Comparison of ENCODE assay signal across 8 cellular contexts in genomic region chr20:62063981-62064787, GRCh38. TPM values are rescaled to one million over a fixed set of nuclear protein-coding genes. Genes with fewer than 3 reads are reported as not detected.
DNase-seq lines count a peak whose midpoint lies in the region; ATAC-seq lines count a peak whose summit lies in the region.

No MANE protein-coding gene starts in this region.

- H3K27ac Mint-ChIP-seq in activated naive CD8-positive, alpha-beta T cell treated with anti-CD3 and anti-CD28 coated beads, Interleukin-2, amount 10 ng/mL, durations not matched to agents 7 days and 5 days, result peak overlapping the region; percentile 48
- peak overlapping the region; percentile 34 for H3K27ac Mint-ChIP-seq in stimulated activated effector memory CD8-positive, alpha-beta T cell treated with anti-CD3 and anti-CD28 coated beads, Interleukin-12 subunit alpha, Interleukin-12 subunit beta, amount 100 ng/mL, for 72 hours

- peaks cover 30% of the 10 kb centered on the region for H3K4me1 Mint-ChIP-seq in activated naive CD8-positive, alpha-beta T cell treated with anti-CD3 and anti-CD28 coated beads, Interleukin-2, amount 10 ng/mL, durations not matched to agents 7 days and 5 days
- peaks cover 64% of the 10 kb centered on the region for H3K4me1 Mint-ChIP-seq in stimulated activated effector memory CD8-positive, alpha-beta T cell treated with anti-CD3 and anti-CD28 coated beads, Interleukin-12 subunit alpha, Interleukin-12 subunit beta, amount 100 ng/mL, for 72 hours

- H3K4me3 Mint-ChIP-seq in activated naive CD8-positive, alpha-beta T cell treated with anti-CD3 and anti-CD28 coated beads, Interleukin-2, amount 10 ng/mL, durations not matched to agents 7 days and 5 days, result peak overlapping the region; percentile 66
- peak overlapping the region; percentile 61 for H3K4me3 Mint-ChIP-seq in stimulated activated effector memory CD8-positive, alpha-beta T cell treated with anti-CD3 and anti-CD28 coated beads, Interleukin-12 subunit alpha, Interleukin-12 subunit beta, amount 100 ng/mL, for 72 hours

- H3K36me3 Mint-ChIP-seq in activated naive CD8-positive, alpha-beta T cell treated with anti-CD3 and anti-CD28 coated beads, Interleukin-2, amount 10 ng/mL, durations not matched to agents 7 days and 5 days, result peaks cover 4% of the 10 kb centered on the region
- peaks cover 36% of the 10 kb centered on the region for H3K36me3 Mint-ChIP-seq in stimulated activated effector memory CD8-positive, alpha-beta T cell treated with anti-CD3 and anti-CD28 coated beads, Interleukin-12 subunit alpha, Interleukin-12 subunit beta, amount 100 ng/mL, for 72 hours

- DNase-seq in DMS53 (lab: John Stamatoyannopoulos, UW) (peak; percentile 69), DMS53 treated with DMSO at 0.1 percent for 48 hours (lab: John Stamatoyannopoulos, UW; ENCODE audit: unreplicated experiment) (no peak), T-helper 9 cell (no peak), NCI-H774 (lab: John Stamatoyannopoulos, UW) (no peak)
- DNase-seq in activated naive CD8-positive, alpha-beta T cell treated with anti-CD3 and anti-CD28 coated beads, Interleukin-2, amount 10 ng/mL, durations not matched to agents 7 days and 5 days, result no peak
- no peak for DNase-seq in stimulated activated effector memory CD8-positive, alpha-beta T cell treated with anti-CD3 and anti-CD28 coated beads, Interleukin-12 subunit alpha, Interleukin-12 subunit beta, amount 100 ng/mL, for 72 hours (ENCODE audit: low spot score in 2 of 2)

- H3K4me3 ChIP-seq in iPS-18c (ENCODE audit: insufficient read depth, low read depth, low read length), result peak overlapping the region; percentile 40

- no peak for ATAC-seq in activated naive CD8-positive, alpha-beta T cell treated with anti-CD3 and anti-CD28 coated beads, Interleukin-2, amount 10 ng/mL, durations not matched to agents 7 days and 5 days (ENCODE audit: low read depth)
- no peak for ATAC-seq in stimulated activated effector memory CD8-positive, alpha-beta T cell treated with anti-CD3 and anti-CD28 coated beads, Interleukin-12 subunit alpha, Interleukin-12 subunit beta, amount 100 ng/mL, for 72 hours
- no peak for ATAC-seq in GM19324 (IDR thresholded peaks at IDR 0.05; ENCODE audit: low FRiP score, unreplicated experiment)

- POLR2A ChIA-PET in activated naive CD8-positive, alpha-beta T cell treated with anti-CD3 and anti-CD28 coated beads, Interleukin-2, amount 10 ng/mL, durations not matched to agents 7 days and 5 days (lab: Charles Lee), result interaction anchor here (1.3 kb wide), 1 partner anchor 119 kb away, joined by 3 read pairs; the partner anchor contains the start of gene MTG2

- H3K9me3 ChIP-seq in iPS-18c (ENCODE audit: control insufficient read depth, insufficient read depth, low read length), result no peaks in the 10 kb centered on the region

- H3K9me3 Mint-ChIP-seq in activated naive CD8-positive, alpha-beta T cell treated with anti-CD3 and anti-CD28 coated beads, Interleukin-2, amount 10 ng/mL, durations not matched to agents 7 days and 5 days, result no peaks in the 10 kb centered on the region
- no peaks in the 10 kb centered on the region for H3K9me3 Mint-ChIP-seq in stimulated activated effector memory CD8-positive, alpha-beta T cell treated with anti-CD3 and anti-CD28 coated beads, Interleukin-12 subunit alpha, Interleukin-12 subunit beta, amount 100 ng/mL, for 72 hours

- H3K27me3 Mint-ChIP-seq in activated naive CD8-positive, alpha-beta T cell treated with anti-CD3 and anti-CD28 coated beads, Interleukin-2, amount 10 ng/mL, durations not matched to agents 7 days and 5 days, result no peaks in the 10 kb centered on the region

RNA-seq across cellular contexts. Expression of gene TAF4, which starts 1.5 kb away (rescaled TPM):
- 10 to 100 TPM; 22.6 to 23.8 TPM for total RNA-seq in activated naive CD8-positive, alpha-beta T cell treated with anti-CD3 and anti-CD28 coated beads, Interleukin-2, amount 10 ng/mL, durations not matched to agents 7 days and 5 days

RNA-seq across cellular contexts. Expression of gene LSM14B, which starts 58.1 kb away (rescaled TPM):
- 10 to 100 TPM; 45.1 to 45.5 TPM for total RNA-seq in activated naive CD8-positive, alpha-beta T cell treated with anti-CD3 and anti-CD28 coated beads, Interleukin-2, amount 10 ng/mL, durations not matched to agents 7 days and 5 days
